Comparison of ENCODE assay signal across 34 cellular contexts in genomic region chr12:29270001-29270400, GRCh38.
"Had no signal": no experiment of that assay in that cellular context is flagged by ENCODE, and none has a peak within 500 bp of the region (broad histone marks: within the 10 kb centered on the region; RNA-seq: fewer than 3 reads in every experiment).

No MANE protein-coding gene starts in this region.

- H2AFZ ChIP-seq: PC-9 had no signal

- H3K27ac Mint-ChIP-seq: activated B cell treated with CpG ODN at 0.5 μM for 24 hours; activated CD4-positive, alpha-beta memory T cell treated with anti-CD3 and anti-CD28 coated beads for 36 hours; activated naive CD4-positive, alpha-beta T cell treated with anti-CD3 and anti-CD28 coated beads, Interleukin-2, amount 10 ng/mL, durations not matched to agents 7 days and 5 days; activated naive CD8-positive, alpha-beta T cell; activated naive CD8-positive, alpha-beta T cell treated with anti-CD3 and anti-CD28 coated beads, Interleukin-2, amount 50 U/mL, for 24 hours; activated T-helper 1 cell treated with anti-CD3 and anti-CD28 coated beads, Interleukin-12 subunit alpha, Interleukin-12 subunit beta, Interleukin-2, Interleukin-4 antibody, amounts not matched to agents 30 ng/mL and 10 ng/mL and 1 ng/mL, durations not matched to agents 14 hours and 24 hours and 36 hours had no signal

- H3K4me3 Mint-ChIP-seq: activated B cell treated with CpG ODN at 0.5 μM for 24 hours; activated CD4-positive, alpha-beta memory T cell treated with anti-CD3 and anti-CD28 coated beads for 36 hours; activated naive CD4-positive, alpha-beta T cell treated with anti-CD3 and anti-CD28 coated beads, Interleukin-2, amount 10 ng/mL, durations not matched to agents 7 days and 5 days; activated naive CD8-positive, alpha-beta T cell; activated naive CD8-positive, alpha-beta T cell treated with anti-CD3 and anti-CD28 coated beads, Interleukin-2, amount 50 U/mL, for 24 hours; activated T-cell treated with anti-CD3 and anti-CD28 coated beads, Interleukin-2, amount 50 U/mL, for 4 hours; activated T-helper 1 cell treated with anti-CD3 and anti-CD28 coated beads, Interleukin-12 subunit alpha, Interleukin-12 subunit beta, Interleukin-2, Interleukin-4 antibody, amounts not matched to agents 30 ng/mL and 10 ng/mL and 1 ng/mL, durations not matched to agents 14 hours and 24 hours and 36 hours; brain had no signal

- H3K4me2 ChIP-seq: PC-9 had no signal

- DNase-seq: activated B cell treated with CpG ODN at 0.5 μM for 24 hours; activated CD4-positive, alpha-beta memory T cell treated with anti-CD3 and anti-CD28 coated beads for 36 hours; activated CD4-positive, alpha-beta T cell treated with anti-CD3 and anti-CD28 coated beads for 4 hours; activated CD4-positive, alpha-beta T cell treated with anti-CD3 and anti-CD28 coated beads, Interleukin-2, amount 50 U/mL, for 1 hour; activated CD4-positive, CD25-positive, alpha-beta regulatory T cell treated with anti-CD3 and anti-CD28 coated beads, Interleukin-2, amount 50 U/mL, for 72 hours; activated CD8-positive, alpha-beta memory T cell treated with anti-CD3 and anti-CD28 coated beads, Interleukin-2, amount 50 U/mL, for 4 hours; activated gamma-delta T cell treated with Interleukin-2 at 50 U/mL for 16 hours; activated naive CD4-positive, alpha-beta T cell treated with anti-CD3 and anti-CD28 coated beads, Interleukin-2, amount 10 ng/mL, durations not matched to agents 7 days and 5 days; activated naive CD8-positive, alpha-beta T cell treated with anti-CD3 and anti-CD28 coated beads, Interleukin-2, amount 50 U/mL, for 24 hours; activated T-cell treated with anti-CD3 and anti-CD28 coated beads for 4 hours; activated T-cell treated with anti-CD3 and anti-CD28 coated beads, Interleukin-2, amount 50 U/mL, for 4 hours; anterior cingulate cortex; central memory CD4-positive, alpha-beta T cell; NCI-H1105; NCI-H1417 treated with DMSO at 0.1 percent for 48 hours; NCI-H187 treated with DMSO at 0.1 percent for 48 hours; NCI-H2081; NCI-H2171; NCI-H510A; NCI-H526; NCI-H748 treated with DMSO at 0.1 percent for 48 hours; NK-92 treated with Interleukin-12 subunit alpha and Interleukin-12 subunit beta, amount 100 ng/mL, for 24 hours; PC-9; SIG-M5; SW 1271; T-helper 1 cell; T-helper 2 cell; T-helper 9 cell had no signal

- H3K9me3 Mint-ChIP-seq: activated naive CD4-positive, alpha-beta T cell treated with anti-CD3 and anti-CD28 coated beads, Interleukin-2, amount 10 ng/mL, durations not matched to agents 7 days and 5 days; activated naive CD8-positive, alpha-beta T cell treated with anti-CD3 and anti-CD28 coated beads, Interleukin-2, amount 50 U/mL, for 24 hours; activated T-cell treated with anti-CD3 and anti-CD28 coated beads, Interleukin-2, amount 50 U/mL, for 4 hours; activated T-helper 1 cell treated with anti-CD3 and anti-CD28 coated beads, Interleukin-12 subunit alpha, Interleukin-12 subunit beta, Interleukin-2, Interleukin-4 antibody, amounts not matched to agents 30 ng/mL and 10 ng/mL and 1 ng/mL, durations not matched to agents 14 hours and 24 hours and 36 hours had no signal

- H3K4me3 ChIP-seq: PC-9 had no signal

- H3K4me1 Mint-ChIP-seq: activated B cell treated with CpG ODN at 0.5 μM for 24 hours; activated naive CD4-positive, alpha-beta T cell treated with anti-CD3 and anti-CD28 coated beads, Interleukin-2, amount 10 ng/mL, durations not matched to agents 7 days and 5 days; activated naive CD8-positive, alpha-beta T cell treated with anti-CD3 and anti-CD28 coated beads, Interleukin-2, amount 50 U/mL, for 24 hours had no signal

- H3K27ac ChIP-seq: PC-9, RWPE1, VCaP had no signal

- H3K27me3 Mint-ChIP-seq: activated B cell treated with CpG ODN at 0.5 μM for 24 hours; activated CD4-positive, alpha-beta memory T cell treated with anti-CD3 and anti-CD28 coated beads for 36 hours; activated naive CD4-positive, alpha-beta T cell treated with anti-CD3 and anti-CD28 coated beads, Interleukin-2, amount 10 ng/mL, durations not matched to agents 7 days and 5 days; activated naive CD8-positive, alpha-beta T cell; activated naive CD8-positive, alpha-beta T cell treated with anti-CD3 and anti-CD28 coated beads, Interleukin-2, amount 50 U/mL, for 24 hours had no signal

- H3K36me3 Mint-ChIP-seq: activated naive CD8-positive, alpha-beta T cell; brain had no signal

- ATAC-seq: activated naive CD8-positive, alpha-beta T cell treated with anti-CD3 and anti-CD28 coated beads, Interleukin-2, amount 50 U/mL, for 24 hours; activated T-cell treated with anti-CD3 and anti-CD28 coated beads, Interleukin-2, amount 50 U/mL, for 4 hours; Right ventricle myocardium inferior had no signal
